ENCODE assay signal across 1 cellular context in genomic region chr13:110676057-110676510, GRCh38.
TF ChIP-seq lines count a peak whose summit lies in the region.

No MANE protein-coding gene starts in this region.

TF ChIP-seq in GM12878, 131 proteins besides CTCF, POLR2A, EP300 and RAD21 (continued from another document):
- TF ChIP-seq MYC (IDR thresholded peaks at IDR 0.05; ENCODE audit: insufficient read depth, insufficient read length, insufficient replicate concordance, low read length, severe bottlenecking) (no peak), SUZ12 (IDR thresholded peaks at IDR 0.05; ENCODE audit: unreplicated experiment) (no peak), MAX (IDR thresholded peaks at IDR 0.05; ENCODE audit: low read depth, low read length) (no peak), CBFB (IDR thresholded peaks at IDR 0.05; ENCODE audit: low read depth) (peak; percentile 80), IKZF1 (conservative IDR thresholded peaks at IDR 0.05) (peak; percentile 96), KAT2A (conservative IDR thresholded peaks at IDR 0.05; ENCODE audit: control insufficient read depth, low read depth, low read length) (no peak), CBX5 (IDR thresholded peaks at IDR 0.05; ENCODE audit: low read depth) (0 out of 2 replicates have a peak, but pooled peaks have one; percentile 15), NBN (IDR thresholded peaks at IDR 0.05) (peak; percentile 91; the same call in 1 of the 2 replicates), BACH1 (IDR thresholded peaks at IDR 0.05; ENCODE audit: borderline replicate concordance) (peak; percentile 70; the same call in 1 of the 2 replicates), MEF2B (IDR thresholded peaks at IDR 0.05; ENCODE audit: partially characterized antibody, poor library complexity, severe bottlenecking) (no peak), GATAD2B (conservative IDR thresholded peaks at IDR 0.05; ENCODE audit: low read depth) (peak; percentile 95; the same call in 1 of the 2 replicates), HDGF (IDR thresholded peaks at IDR 0.05) (peak; percentile 86), RBBP5 (conservative IDR thresholded peaks at IDR 0.05) (no peak), IRF4 (IDR thresholded peaks at IDR 0.05; ENCODE audit: low read depth, low read length) (0 out of 2 replicates have a peak, but pooled peaks have one; percentile 31), EED (IDR thresholded peaks at IDR 0.05; ENCODE audit: low read depth) (peak; percentile 89), RB1 (IDR thresholded peaks at IDR 0.05; ENCODE audit: borderline replicate concordance) (peak; percentile 26; the same call in 1 of the 2 replicates), ZNF217 (IDR thresholded peaks at IDR 0.05) (peak; percentile 76; the same call in 1 of the 2 replicates), SKIL (IDR thresholded peaks at IDR 0.05; ENCODE audit: low read depth, poor library complexity, severe bottlenecking) (peak; percentile 42), IRF5 (IDR thresholded peaks at IDR 0.05; ENCODE audit: borderline replicate concordance) (no peak), TCF3 (IDR thresholded peaks at IDR 0.05; ENCODE audit: borderline replicate concordance, insufficient read depth, low read depth, low read length) (peak; percentile 81; the same call in 1 of the 2 replicates), SPI1 (IDR thresholded peaks at IDR 0.05; ENCODE audit: borderline replicate concordance, insufficient read depth, low read depth, low read length) (peak; percentile 62; the same call in 1 of the 2 replicates), ATF2 (IDR thresholded peaks at IDR 0.05; ENCODE audit: low read length) (peak; percentile 40; the same call in 1 of the 2 replicates), TAF1 (IDR thresholded peaks at IDR 0.05; ENCODE audit: borderline replicate concordance, low read depth, low read length) (no peak), TCF12 (IDR thresholded peaks at IDR 0.05; ENCODE audit: low read depth, low read length) (peak; percentile 83; the same call in 1 of the 2 replicates), NKRF (conservative IDR thresholded peaks at IDR 0.05) (peak; percentile 33), NR2F1 (conservative IDR thresholded peaks at IDR 0.05) (peak; percentile 66; the same call in 1 of the 2 replicates), MTA2 (IDR thresholded peaks at IDR 0.05; ENCODE audit: low read depth) (peak; percentile 87), IKZF2 (IDR thresholded peaks at IDR 0.05) (peak; percentile 90 to 92), EGR1 (IDR thresholded peaks at IDR 0.05; ENCODE audit: borderline replicate concordance in 1 of 2, low read depth in 2 of 2, low read length in 2 of 2) (peak in 1 of 2 experiments; percentile 54; a peak in 1 of 3 replicates), MLLT1 (IDR thresholded peaks at IDR 0.05) (peak; percentile 73; the same call in 1 of the 2 replicates), JUND (IDR thresholded peaks at IDR 0.05; ENCODE audit: low read depth, low read length) (no peak), USF1 (IDR thresholded peaks at IDR 0.05; ENCODE audit: borderline replicate concordance, extremely low read length, insufficient read depth, low read depth, low read length) (no peak), PRDM15 (CRISPR knock-in tag; IDR thresholded peaks at IDR 0.05) (no peak), GABPA (IDR thresholded peaks at IDR 0.05; ENCODE audit: low read depth) (no peak), SP1 (IDR thresholded peaks at IDR 0.05; ENCODE audit: low read depth, low read length) (no peak), PAX5 (IDR thresholded peaks at IDR 0.05; ENCODE audit: borderline replicate concordance, low read depth, low read length) (peak; percentile 74), ATF7 (IDR thresholded peaks at IDR 0.05; ENCODE audit: low read depth) (peak; percentile 15; the same call in 1 of the 2 replicates), CREM (IDR thresholded peaks at IDR 0.05; ENCODE audit: low read depth) (no peak), KLF5 (IDR thresholded peaks at IDR 0.05; ENCODE audit: partially characterized antibody) (peak; percentile 20), CHD4 (IDR thresholded peaks at IDR 0.05) (no peak), RUNX3 (IDR thresholded peaks at IDR 0.05; ENCODE audit: low read length) (peak; percentile 84), RELB (IDR thresholded peaks at IDR 0.05; ENCODE audit: low read depth) (peak; percentile 81; the same call in 1 of the 2 replicates), NR2C2 (IDR thresholded peaks at IDR 0.05; ENCODE audit: borderline replicate concordance, control insufficient read depth, insufficient read length, low read depth) (no peak), HDAC2 (IDR thresholded peaks at IDR 0.05) (no peak), BHLHE40 (IDR thresholded peaks at IDR 0.05; ENCODE audit: borderline replicate concordance in 1 of 2, low read depth in 2 of 2, low read length in 1 of 2) (peak; percentile 93 to 99), HCFC1 (IDR thresholded peaks at IDR 0.05; ENCODE audit: low read length) (no peak), DPF2 (IDR thresholded peaks at IDR 0.05) (peak; percentile 98), BMI1 (IDR thresholded peaks at IDR 0.05; ENCODE audit: borderline replicate concordance) (peak; percentile 76)
